8 cellular contexts compared by ENCODE assay signal in genomic region chr9:110255417-110256141, GRCh38. TPM values are rescaled to one million over a fixed set of nuclear protein-coding genes. Genes with fewer than 3 reads are reported as not detected.
DNase-seq lines count a peak whose midpoint lies in the region; TF ChIP-seq lines count a peak whose summit lies in the region.

No MANE protein-coding gene starts in this region.

- CTCF ChIA-PET in activated CD4-positive, alpha-beta memory T cell treated with anti-CD3 and anti-CD28 coated beads for 36 hours (lab: Charles Lee), result no interaction called here

- POLR2A ChIA-PET in activated CD4-positive, alpha-beta memory T cell treated with anti-CD3 and anti-CD28 coated beads for 36 hours (lab: Charles Lee), result interaction anchor here (1.2 to 1.7 kb wide), 4 partner anchors 13 to 1376 kb away, joined by 4 to 9 read pairs (median 7); partner anchors contain the start of gene DNAJC25

- DNase-seq in GM13977 (ENCODE audit: low spot score), result peak; percentile 34
- DNase-seq in HFFc6, result peak; percentile 62
- DNase-seq in NB4 (ENCODE audit: low read depth), result peak; percentile 77
- peak; percentile 79 for DNase-seq in activated CD4-positive, alpha-beta memory T cell treated with anti-CD3 and anti-CD28 coated beads for 36 hours
- DNase-seq in ecto neural progenitor cell (ENCODE audit: low spot score), result peak; percentile 69
- peak; percentile 46 for DNase-seq in medulla oblongata (ENCODE audit: extremely low spot score)
- DNase-seq in stimulated activated CD4-positive, alpha-beta T cell treated with anti-CD3 and anti-CD28 coated beads, TNF-alpha, amount 100 ng/mL, for 48 hours (ENCODE audit: low read depth in 3 of 3), result peak; percentile 35 to 56 (median 43)
- DNase-seq in NCI-H526 treated with DMSO at 0.1 percent for 48 hours (lab: John Stamatoyannopoulos, UW), result no peak

- H3K4me1 Mint-ChIP-seq in HFFc6 (ENCODE audit: low read depth), result peaks cover 53% of the 10 kb centered on the region
- peaks cover 61% of the 10 kb centered on the region for H3K4me1 Mint-ChIP-seq in activated CD4-positive, alpha-beta memory T cell treated with anti-CD3 and anti-CD28 coated beads for 36 hours (ENCODE audit: low read depth)

- H3K4me3 Mint-ChIP-seq in HFFc6, result peak overlapping the region; percentile 99
- peak overlapping the region; percentile 90 for H3K4me3 Mint-ChIP-seq in activated CD4-positive, alpha-beta memory T cell treated with anti-CD3 and anti-CD28 coated beads for 36 hours

- H3K27ac Mint-ChIP-seq in HFFc6, result peak overlapping the region; percentile 100
- H3K27ac Mint-ChIP-seq in activated CD4-positive, alpha-beta memory T cell treated with anti-CD3 and anti-CD28 coated beads for 36 hours, result peak overlapping the region; percentile 97

- TF ChIP-seq POLR2A in NB4 (IDR thresholded peaks at IDR 0.05; ENCODE audit: extremely low read depth, insufficient read length), result peak; percentile 40

- intact Hi-C loops in activated CD4-positive, alpha-beta memory T cell treated with anti-CD3 and anti-CD28 coated beads for 36 hours (cut with micrococcal nuclease), result loop anchor here (2.0 to 10.0 kb wide), 10 partner anchors 62 to 1659 kb away; partner anchors contain the start of genes ABITRAM, ECPAS and ELP1

- no peaks in the 10 kb centered on the region for H3K9me3 Mint-ChIP-seq in HFFc6
- H3K9me3 Mint-ChIP-seq in activated CD4-positive, alpha-beta memory T cell treated with anti-CD3 and anti-CD28 coated beads for 36 hours, result no peaks in the 10 kb centered on the region

- H3K4me3 ChIP-seq in NB4 (ENCODE audit: low read depth, low read length), result peak overlapping the region; percentile 90

- H3K36me3 Mint-ChIP-seq in HFFc6 (ENCODE audit: low read depth), result peaks cover 26% of the 10 kb centered on the region
- H3K36me3 Mint-ChIP-seq in activated CD4-positive, alpha-beta memory T cell treated with anti-CD3 and anti-CD28 coated beads for 36 hours, result peaks cover 33% of the 10 kb centered on the region

- peaks cover 11% of the 10 kb centered on the region for H3K27me3 Mint-ChIP-seq in HFFc6 (ENCODE audit: insufficient read depth)
- no peaks in the 10 kb centered on the region for H3K27me3 Mint-ChIP-seq in activated CD4-positive, alpha-beta memory T cell treated with anti-CD3 and anti-CD28 coated beads for 36 hours

- TF ChIP-seq CTCF in GM13977 (IDR thresholded peaks at IDR 0.05; ENCODE audit: extremely low read depth, insufficient read depth, missing control alignments) (no peak), HFFc6 (IDR thresholded peaks at IDR 0.05) (no peak), NB4 (IDR thresholded peaks at IDR 0.05; ENCODE audit: low read depth, low read length) (no peak)

- in situ Hi-C loops in GM13977 (cut with MboI; ENCODE audit: low pct_unique_long_range_greater_than_20kb, low sequenced_read_pairs, unreplicated experiment), result no loop called here

RNA-seq across cellular contexts. Expression of gene TXN, which starts 0.7 kb away (rescaled TPM):
- 100 to 1,000 TPM; 365 to 493 (median 450) TPM for total RNA-seq in HFFc6 (2021; fragmentation: NEBNext Ultra II Directional; extraction: Animal tissue kit (Norgen Biotek cat#: 25700))
- 100 to 1,000 TPM; 554 to 573 TPM for total RNA-seq in activated CD4-positive, alpha-beta memory T cell treated with anti-CD3 and anti-CD28 coated beads for 36 hours

RNA-seq across cellular contexts. Expression of gene C9orf152, which starts 47.6 kb away (rescaled TPM):
- not detected for total RNA-seq in HFFc6 (2021; fragmentation: NEBNext Ultra II Directional; extraction: Animal tissue kit (Norgen Biotek cat#: 25700))
- total RNA-seq in activated CD4-positive, alpha-beta memory T cell treated with anti-CD3 and anti-CD28 coated beads for 36 hours, result not detected
